11 cellular contexts compared by ENCODE assay signal in genomic region chr1:16212251-16212961, GRCh38. TPM values are rescaled to one million over a fixed set of nuclear protein-coding genes. Genes with fewer than 3 reads are reported as not detected.
DNase-seq lines count a peak whose midpoint lies in the region; ATAC-seq and TF ChIP-seq lines count a peak whose summit lies in the region.
"Had no signal": no experiment of that assay in that cellular context is flagged by ENCODE, and none has a peak within 500 bp of the region (broad histone marks: within the 10 kb centered on the region; RNA-seq: fewer than 3 reads in every experiment).

ARHGEF19 (minus strand) TSS chr1:16212652; CDS start chr1:16209054, 3,598 bp downstream.

- TF ChIP-seq CTCF in neural crest cell (conservative IDR thresholded peaks at IDR 0.05), result no peak

- peaks cover 33% of the 10 kb centered on the region for H3K27me3 ChIP-seq in ectodermal cell (ENCODE audit: control insufficient read depth, insufficient read depth, low read length, poor library complexity, severe bottlenecking)

- ATAC-seq in left lobe of liver, result no peak
- no peak for ATAC-seq in HG03097 (IDR thresholded peaks at IDR 0.05; ENCODE audit: low FRiP score, unreplicated experiment)

- H3K4me1 Mint-ChIP-seq in neural crest cell, result peaks cover 32% of the 10 kb centered on the region

- H3K4me3 ChIP-seq in ectodermal cell (ENCODE audit: insufficient read depth, low read depth, low read length), result peak within 1 kb of the TSS; percentile 12
- H3K4me3 ChIP-seq: thoracic aorta had no signal

- WGBS in ectodermal cell, 2 experiments, result 26 to 29% methylated on average over 14 of the region's 14 CpGs

- H3K9me3 Mint-ChIP-seq in neural crest cell, result no peaks in the 10 kb centered on the region

- H3K27ac ChIP-seq in ectodermal cell (ENCODE audit: insufficient read depth, low read depth, low read length, poor library complexity, severe bottlenecking), result no peak within 1 kb of the TSS
- H3K27ac ChIP-seq: thoracic aorta had no signal

- no peak within 1 kb of the TSS for H3K27ac Mint-ChIP-seq in neural crest cell (ENCODE audit: unreplicated experiment)

- DNase-seq in DMS53 (lab: John Stamatoyannopoulos, UW) (peak; percentile 84), NCI-H1417 (lab: John Stamatoyannopoulos, UW) (peak in 2 of 3 experiments; percentile 89 to 94), neural crest cell (ENCODE audit: low read depth, low spot score) (no peak), left lobe of liver (ENCODE audit: low spot score) (no peak), SW 1271 (lab: John Stamatoyannopoulos, UW) (no peak), LoVo (ENCODE audit: low spot score) (no peak)
- DNase-seq: NCI-H1694, T1000 had no signal

- H3K4me3 Mint-ChIP-seq in neural crest cell, result peak within 1 kb of the TSS; percentile 38

- H3K9me3 ChIP-seq in ectodermal cell (ENCODE audit: control insufficient read depth, low read length), result no peaks in the 10 kb centered on the region
- H3K9me3 ChIP-seq: thoracic aorta had no signal

- H3K27me3 Mint-ChIP-seq in neural crest cell (ENCODE audit: low read depth), result peaks cover 25% of the 10 kb centered on the region

- peaks cover 18% of the 10 kb centered on the region for H3K4me1 ChIP-seq in ectodermal cell (ENCODE audit: control insufficient read depth, insufficient read depth, low read length)

- H3K36me3 Mint-ChIP-seq in neural crest cell (ENCODE audit: low read depth), result no peaks in the 10 kb centered on the region

- H3K36me3 ChIP-seq in ectodermal cell (ENCODE audit: control insufficient read depth, insufficient read depth, low read length), result no peaks in the 10 kb centered on the region
- H3K36me3 ChIP-seq: thoracic aorta had no signal

RNA-seq across cellular contexts. Expression of gene ARHGEF19, which starts in this region (rescaled TPM):
- 19.8 TPM for polyA plus RNA-seq in ectodermal cell (2013, experiment 1 of 4)
- polyA plus RNA-seq in ectodermal cell (2013, experiment 2 of 4), result 22.4 TPM
- 14.9 TPM for polyA plus RNA-seq in ectodermal cell (2013, experiment 3 of 4)
- 15.8 TPM for polyA plus RNA-seq in ectodermal cell (2013, experiment 4 of 4)
- total RNA-seq in neural crest cell, result 7.7 and 9.0 TPM in 2 replicates
- total RNA-seq in left lobe of liver, result 1.9 TPM

Comparison
In these comparisons a context has a peak if more than half of its experiments do, and no peak if none do; other contexts are left out.
1. DNase-seq: peak in DMS53 (single experiment) and NCI-H1417 (2 of 3); none in neural crest cell (single experiment), left lobe of liver (single experiment), SW 1271 (0 of 2) and LoVo (single experiment).